Comparison of ENCODE assay signal across 17 cellular contexts in genomic region chr2:43360137-43360536, GRCh38.
"Had no signal": no experiment of that assay in that cellular context is flagged by ENCODE, and none has a peak within 500 bp of the region (broad histone marks: within the 10 kb centered on the region; RNA-seq: fewer than 3 reads in every experiment).

No MANE protein-coding gene starts in this region.

- H3K4me3 ChIP-seq: body of pancreas, sigmoid colon, spleen, testis, upper lobe of right lung had no signal

- H3K9me3 ChIP-seq: body of pancreas, sigmoid colon, spleen, testis, upper lobe of right lung had no signal

- DNase-seq: activated CD4-positive, alpha-beta T cell treated with anti-CD3 and anti-CD28 coated beads, Interleukin-2, amount 10 ng/mL, durations not matched to agents 7 days and 5 days; activated CD8-positive, alpha-beta T cell treated with anti-CD3 and anti-CD28 coated beads, Interleukin-2, amount 10 ng/mL, durations not matched to agents 7 days and 5 days; activated naive CD4-positive, alpha-beta T cell treated with anti-CD3 and anti-CD28 coated beads for 36 hours; activated T-cell treated with anti-CD3 and anti-CD28 coated beads, Interleukin-2, amount 50 U/mL, for 24 hours; body of pancreas; effector memory CD8-positive, alpha-beta T cell; foreskin fibroblast; left cardiac atrium; nephron progenitor cell; nucleus accumbens; sigmoid colon; spleen; stimulated activated CD4-positive, alpha-beta T cell treated with anti-CD3 and anti-CD28 coated beads, Interleukin-4, amount 100 ng/mL, for 4 hours; testis; upper lobe of right lung had no signal

- H3K27ac ChIP-seq: body of pancreas, testis had no signal

- H3K36me3 ChIP-seq: sigmoid colon, upper lobe of right lung had no signal

- ATAC-seq: activated CD4-positive, CD25-positive, alpha-beta regulatory T cell treated with anti-CD3 and anti-CD28 coated beads, Interleukin-2, amount 50 U/mL, for 24 hours; activated CD8-positive, alpha-beta T cell treated with anti-CD3 and anti-CD28 coated beads, Interleukin-2, amount 10 ng/mL, durations not matched to agents 7 days and 5 days; body of pancreas; effector memory CD8-positive, alpha-beta T cell; left cardiac atrium; stimulated activated memory B cell treated with anti-CD40 and anti-IgM and Interleukin-4, amounts not matched to agents 10 μg/mL and 1 μg/mL and 100 μg/mL, for 72 hours; upper lobe of right lung had no signal

- H3K27me3 ChIP-seq: body of pancreas, sigmoid colon, spleen, testis, upper lobe of right lung had no signal

- H3K4me1 ChIP-seq: testis, upper lobe of right lung had no signal
